ENCODE assay signal across 18 cellular contexts in the genomic region with DNA sequence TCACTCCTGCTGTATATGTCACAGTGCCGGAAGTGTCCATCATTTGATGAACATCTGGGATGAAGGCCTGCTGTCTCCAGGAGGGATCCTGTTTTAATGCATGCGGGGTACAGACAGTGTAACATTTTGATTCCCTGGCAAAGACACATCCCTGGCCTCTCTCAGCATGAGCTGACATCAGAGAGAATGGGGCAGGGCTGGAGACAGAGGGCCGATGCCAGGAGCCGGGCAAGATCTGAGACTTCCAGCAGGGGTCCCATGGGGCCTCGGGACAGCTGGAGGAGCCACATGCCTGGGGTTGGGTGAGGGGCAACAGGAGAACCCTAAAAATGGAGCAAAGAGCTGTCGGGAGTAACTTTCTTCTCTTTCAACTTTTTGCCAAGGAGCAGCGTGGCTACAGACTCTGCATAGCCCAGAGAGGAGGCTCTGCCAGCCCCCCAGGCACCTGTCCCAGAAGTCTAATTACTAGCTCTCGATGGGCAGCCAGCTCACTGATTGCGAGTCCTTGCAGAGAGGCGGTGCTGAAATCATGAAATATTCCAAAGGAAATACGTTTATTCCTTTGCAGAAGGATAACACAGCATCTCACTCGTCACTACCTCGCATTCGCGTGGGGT.
DNase-seq lines count a peak whose midpoint lies in the region; ATAC-seq, FAIRE-seq and TF ChIP-seq lines count a peak whose summit lies in the region.
"Had no signal": no experiment of that assay in that cellular context is flagged by ENCODE, and none has a peak within 500 bp of the region (broad histone marks: within the 10 kb centered on the region; RNA-seq: fewer than 3 reads in every experiment).

No MANE protein-coding gene starts in this region.

- no peaks in the 10 kb centered on the region for H3K36me3 ChIP-seq in HEK293 (ENCODE audit: control insufficient read depth in 2 of 2, insufficient read depth in 1 of 2, low read length in 2 of 2)
- H3K36me3 ChIP-seq in effector memory CD4-positive, alpha-beta T cell (ENCODE audit: control insufficient read depth, insufficient read depth, low read length) = no peaks in the 10 kb centered on the region
- H3K36me3 ChIP-seq: BE2C, HAP-1, right lobe of liver had no signal

- CTCF ChIA-PET in HEK293 (lab: Yijun Ruan, JAX) = no interaction called here

- peak; percentile 86 for ATAC-seq in left ventricle myocardium superior
- no peak for ATAC-seq in esophagus mucosa
- ATAC-seq: activated CD8-positive, alpha-beta T cell treated with anti-CD3 and anti-CD28 coated beads, Interleukin-2, amount 10 ng/mL, durations not matched to agents 7 days and 5 days; activated T-cell treated with anti-CD3 and anti-CD28 coated beads, Interleukin-2, amount 50 U/mL, for 72 hours; right lobe of liver; T-cell had no signal

- H3K4me1 ChIP-seq in HEK293 (ENCODE audit: control insufficient read depth, insufficient read depth, low read length) = no peaks in the 10 kb centered on the region
- H3K4me1 ChIP-seq in effector memory CD4-positive, alpha-beta T cell (ENCODE audit: control insufficient read depth, insufficient read depth, low read length, poor library complexity, severe bottlenecking) = no peaks in the 10 kb centered on the region
- H3K4me1 ChIP-seq: BE2C, HAP-1, right lobe of liver had no signal

- H3K27ac ChIP-seq in HEK293 (ENCODE audit: extremely low read depth, low read depth, low read length) (no peak overlapping the region), caudate nucleus (ENCODE audit: low read depth, low read length) (no peak overlapping the region), substantia nigra (ENCODE audit: low read depth, low read length, poor library complexity, severe bottlenecking) (peak overlapping the region; percentile 16)
- no peak overlapping the region for H3K27ac ChIP-seq in effector memory CD4-positive, alpha-beta T cell (ENCODE audit: insufficient read depth, low read length, poor library complexity, severe bottlenecking)
- H3K27ac ChIP-seq: right lobe of liver, VCaP had no signal

- POLR2A ChIA-PET in HEK293 (lab: Yijun Ruan, JAX) = no interaction called here

- TF ChIP-seq CTCF in HEK293 (tag by site-specific recombination; IDR thresholded peaks at IDR 0.05) = no peak

- FAIRE-seq in GM19239 (lab: Jason Lieb, UNC) = no peak
- FAIRE-seq: endothelial cell of umbilical vein had no signal

- intact Hi-C loops in left ventricle myocardium superior (cut with micrococcal nuclease) = no loop called here

- H3K9me3 ChIP-seq in HEK293 (ENCODE audit: control insufficient read depth, insufficient read depth, low read depth, low read length) = no peaks in the 10 kb centered on the region
- H3K9me3 ChIP-seq in effector memory CD4-positive, alpha-beta T cell (ENCODE audit: control insufficient read depth, low read length) = no peaks in the 10 kb centered on the region
- H3K9me3 ChIP-seq: BE2C, HAP-1, right lobe of liver had no signal

- H3K27me3 ChIP-seq in effector memory CD4-positive, alpha-beta T cell (replicated peaks; ENCODE audit: control insufficient read depth, insufficient read depth, low read length, poor library complexity, severe bottlenecking) = no peaks in the 10 kb centered on the region
- H3K27me3 ChIP-seq: BE2C, right lobe of liver had no signal

- H3K4me3 ChIP-seq in HEK293 (ENCODE audit: low read depth, low read length) = no peak overlapping the region
- no peak overlapping the region for H3K4me3 ChIP-seq in effector memory CD4-positive, alpha-beta T cell (ENCODE audit: insufficient read depth, low read depth, low read length, poor library complexity, severe bottlenecking)
- H3K4me3 ChIP-seq: HAP-1, right lobe of liver had no signal

- DNase-seq in caudate nucleus (lab: John Stamatoyannopoulos, UW) = peak in 43 of 61 donors; percentile 12 to 86 (median 38)
- peak; percentile 77 for DNase-seq in left ventricle myocardium superior
- DNase-seq in substantia nigra (lab: John Stamatoyannopoulos, UW) = peak in 18 of 49 donors; percentile 12 to 73 (median 34)
- DNase-seq in GM19239 (ENCODE audit: insufficient read length, low spot score) = no peak
- no peak for DNase-seq in NCI-H526 treated with DMSO at 0.1 percent for 48 hours (lab: John Stamatoyannopoulos, UW)
- DNase-seq in effector memory CD4-positive, alpha-beta T cell = no peak
- DNase-seq: activated CD8-positive, alpha-beta T cell treated with anti-CD3 and anti-CD28 coated beads, Interleukin-2, amount 10 ng/mL, durations not matched to agents 7 days and 5 days; activated T-cell treated with anti-CD3 and anti-CD28 coated beads, Interleukin-2, amount 50 U/mL, for 72 hours; BE2C; NCI-H2107; right lobe of liver; RPMI8226; T-cell had no signal

TF ChIP-seq in HEK293, 187 proteins besides CTCF, POLR2A, EP300 and RAD21:
- no peak for TF ChIP-seq ZSCAN16 (tag by site-specific recombination; IDR thresholded peaks at IDR 0.05)
- TF ChIP-seq ZIC2 (tag by site-specific recombination; IDR thresholded peaks at IDR 0.05) = 0 out of 2 replicates have a peak, but pooled peaks have one; percentile 27
TF ChIP-seq in HEK293: peak in this region for 1.

Comparison
In these comparisons a context has a peak if more than half of its experiments do, and no peak if none do; other contexts are left out.
1. DNase-seq: peak in caudate nucleus (43 of 61) and left ventricle myocardium superior (single experiment); none in GM19239 (single experiment), NCI-H526 treated with DMSO at 0.1 percent for 48 hours (single experiment) and effector memory CD4-positive, alpha-beta T cell (0 of 3).